9 cellular contexts compared by ENCODE assay signal in genomic region chr3:175246234-175246633, GRCh38.
"Had no signal": no experiment of that assay in that cellular context is flagged by ENCODE, and none has a peak within 500 bp of the region (broad histone marks: within the 10 kb centered on the region; RNA-seq: fewer than 3 reads in every experiment).

No MANE protein-coding gene starts in this region.

- H3K27ac ChIP-seq: VCaP, WERI-Rb-1 had no signal

- H3K36me3 ChIP-seq: WERI-Rb-1 had no signal

- ATAC-seq: activated CD4-positive, alpha-beta T cell treated with anti-CD3 and anti-CD28 coated beads for 36 hours; activated CD4-positive, CD25-positive, alpha-beta regulatory T cell treated with anti-CD3 and anti-CD28 coated beads, Interleukin-2, amount 50 U/mL, for 24 hours; activated CD8-positive, alpha-beta memory T cell treated with anti-CD3 and anti-CD28 coated beads, Interleukin-2, amount 10 ng/mL, durations not matched to agents 7 days and 5 days; activated CD8-positive, alpha-beta T cell treated with anti-CD3 and anti-CD28 coated beads for 36 hours; activated CD8-positive, alpha-beta T cell treated with anti-CD3 and anti-CD28 coated beads, Interleukin-2, amount 10 ng/mL, durations not matched to agents 7 days and 5 days; T-helper 17 cell; WTC11 had no signal
